Comparison of ENCODE assay signal across 18 cellular contexts in the genomic region with DNA sequence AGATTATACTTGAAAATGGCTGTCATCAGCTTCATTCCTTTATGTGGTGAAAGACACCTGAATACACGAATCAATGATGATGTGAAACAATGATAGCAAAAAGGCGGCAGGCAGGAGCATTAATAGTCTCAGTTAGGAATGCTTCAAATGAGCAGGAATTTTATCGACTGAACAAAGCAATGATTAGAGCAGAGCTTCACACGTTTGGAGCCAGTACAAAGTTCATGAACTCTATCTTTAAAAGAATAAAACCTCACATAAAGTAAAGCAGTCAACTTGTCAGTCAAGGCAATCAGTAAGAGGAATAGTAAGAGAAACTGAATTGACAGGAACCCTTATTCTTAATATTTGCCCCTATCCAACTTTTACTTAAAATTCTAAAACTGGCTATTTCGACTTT.
A peak's percentile ranks its signal among the peaks of the same experiment; 100 is the strongest.
DNase-seq lines count a peak whose midpoint lies in the region; ATAC-seq and TF ChIP-seq lines count a peak whose summit lies in the region.
"Had no signal": no experiment of that assay in that cellular context is flagged by ENCODE, and none has a peak within 500 bp of the region (broad histone marks: within the 10 kb centered on the region; RNA-seq: fewer than 3 reads in every experiment).

No MANE protein-coding gene starts in this region.

- CTCF ChIA-PET in activated CD8-positive, alpha-beta T cell treated with anti-CD3 and anti-CD28 coated beads for 36 hours (lab: Charles Lee): interaction anchor here (0.7 kb wide), 1 partner anchor 84 kb away, joined by 3 read pairs; no protein-coding TSS in a partner anchor
- CTCF ChIA-PET in activated CD8-positive, alpha-beta T cell treated with anti-CD3 and anti-CD28 coated beads, Interleukin-2, amount 10 ng/mL, durations not matched to agents 7 days and 5 days (lab: Charles Lee): interaction anchor here (1.0 to 3.7 kb wide), 5 partner anchors 19 to 209 kb away, joined by 3 to 13 read pairs (median 4); no protein-coding TSS in a partner anchor

- H4K8ac ChIP-seq in mesendoderm (ENCODE audit: low read depth, low read length): no peak overlapping the region

- H3K56ac ChIP-seq in mesendoderm (ENCODE audit: low read length): no peak overlapping the region

- H3K9ac ChIP-seq in colonic mucosa (ENCODE audit: low read depth in 2 of 2, low read length in 2 of 2): peak overlapping the region in 1 of 2 donors; percentile 7
- H3K9ac ChIP-seq in mesendoderm (ENCODE audit: low read length): no peak overlapping the region

- H3K79me1 ChIP-seq in mesendoderm (ENCODE audit: low read length): no peaks in the 10 kb centered on the region

- H3K4me1 Mint-ChIP-seq in activated CD8-positive, alpha-beta T cell treated with anti-CD3 and anti-CD28 coated beads for 36 hours (ENCODE audit: low read depth): peaks cover 60% of the 10 kb centered on the region
- H3K4me1 Mint-ChIP-seq in activated CD8-positive, alpha-beta T cell treated with anti-CD3 and anti-CD28 coated beads, Interleukin-2, amount 10 ng/mL, durations not matched to agents 7 days and 5 days (ENCODE audit: low read depth): peaks cover 75% of the 10 kb centered on the region
- peaks cover 51% of the 10 kb centered on the region for H3K4me1 Mint-ChIP-seq in activated CD4-positive, alpha-beta T cell treated with anti-CD3 and anti-CD28 coated beads, Interleukin-2, amount 10 ng/mL, durations not matched to agents 24 days and 14 days

- no peak for ATAC-seq in activated CD8-positive, alpha-beta T cell treated with anti-CD3 and anti-CD28 coated beads for 36 hours
- ATAC-seq in activated CD8-positive, alpha-beta T cell treated with anti-CD3 and anti-CD28 coated beads, Interleukin-2, amount 10 ng/mL, durations not matched to agents 7 days and 5 days: no peak
- ATAC-seq: activated T-cell treated with anti-CD3 and anti-CD28 coated beads, Interleukin-2, amount 50 U/mL, for 72 hours; stimulated activated effector memory CD8-positive, alpha-beta T cell treated with anti-CD3 and anti-CD28 coated beads, Interleukin-12 subunit alpha, Interleukin-12 subunit beta, amount 100 ng/mL, for 72 hours had no signal

- H3K79me2 ChIP-seq in mesendoderm (ENCODE audit: control insufficient read depth, insufficient read depth, low read length): no peaks in the 10 kb centered on the region

- POLR2A ChIA-PET in activated CD8-positive, alpha-beta T cell treated with anti-CD3 and anti-CD28 coated beads for 36 hours (lab: Charles Lee): interaction anchor here (1.0 to 6.0 kb wide), 3 partner anchors 19 to 78 kb away, joined by 3 to 40 read pairs (median 4); a partner anchor contains a TSS
- POLR2A ChIA-PET in activated CD8-positive, alpha-beta T cell treated with anti-CD3 and anti-CD28 coated beads, Interleukin-2, amount 10 ng/mL, durations not matched to agents 7 days and 5 days (lab: Charles Lee): interaction anchor here (7.3 kb wide), 1 partner anchor 79 kb away, joined by 77 read pairs; a partner anchor contains a TSS

- no peaks in the 10 kb centered on the region for H3K9me3 Mint-ChIP-seq in activated CD8-positive, alpha-beta T cell treated with anti-CD3 and anti-CD28 coated beads for 36 hours
- H3K9me3 Mint-ChIP-seq in activated CD8-positive, alpha-beta T cell treated with anti-CD3 and anti-CD28 coated beads, Interleukin-2, amount 10 ng/mL, durations not matched to agents 7 days and 5 days (ENCODE audit: insufficient read depth): no peaks in the 10 kb centered on the region
- no peaks in the 10 kb centered on the region for H3K9me3 Mint-ChIP-seq in activated CD4-positive, alpha-beta T cell treated with anti-CD3 and anti-CD28 coated beads, Interleukin-2, amount 10 ng/mL, durations not matched to agents 24 days and 14 days
- H3K9me3 Mint-ChIP-seq: activated T-cell treated with anti-CD3 and anti-CD28 coated beads, Interleukin-2, amount 50 U/mL, for 72 hours; stimulated activated effector memory CD8-positive, alpha-beta T cell treated with anti-CD3 and anti-CD28 coated beads, Interleukin-12 subunit alpha, Interleukin-12 subunit beta, amount 100 ng/mL, for 72 hours had no signal

- no peak overlapping the region for H3K18ac ChIP-seq in mesendoderm (ENCODE audit: low read length)

- H3K4me3 ChIP-seq in colonic mucosa: no peak overlapping the region
- no peak overlapping the region for H3K4me3 ChIP-seq in mesendoderm (ENCODE audit: low read length)
- H3K4me3 ChIP-seq: skin epidermis had no signal

- H2AK5ac ChIP-seq in mesendoderm (ENCODE audit: low read length): no peak overlapping the region

- peaks cover 27% of the 10 kb centered on the region for H3K36me3 Mint-ChIP-seq in activated CD8-positive, alpha-beta T cell treated with anti-CD3 and anti-CD28 coated beads for 36 hours (ENCODE audit: low read depth)
- peaks cover 33% of the 10 kb centered on the region for H3K36me3 Mint-ChIP-seq in activated CD8-positive, alpha-beta T cell treated with anti-CD3 and anti-CD28 coated beads, Interleukin-2, amount 10 ng/mL, durations not matched to agents 7 days and 5 days (ENCODE audit: low read depth)
- peaks cover 22% of the 10 kb centered on the region for H3K36me3 Mint-ChIP-seq in activated CD4-positive, alpha-beta T cell treated with anti-CD3 and anti-CD28 coated beads, Interleukin-2, amount 10 ng/mL, durations not matched to agents 24 days and 14 days (ENCODE audit: low read depth)
- H3K36me3 Mint-ChIP-seq: stimulated activated effector memory CD8-positive, alpha-beta T cell treated with anti-CD3 and anti-CD28 coated beads, Interleukin-12 subunit alpha, Interleukin-12 subunit beta, amount 100 ng/mL, for 72 hours had no signal

- no peak overlapping the region for H3K4ac ChIP-seq in mesendoderm (ENCODE audit: low read depth, low read length)

- H3K36me3 ChIP-seq in colonic mucosa (no peaks in the 10 kb centered on the region), mesendoderm (ENCODE audit: control insufficient read depth, insufficient read depth, low read length) (no peaks in the 10 kb centered on the region)

- TF ChIP-seq CTCF in activated CD8-positive, alpha-beta T cell treated with anti-CD3 and anti-CD28 coated beads for 36 hours (IDR thresholded peaks at IDR 0.05): no peak
- no peak for TF ChIP-seq CTCF in colonic mucosa (IDR thresholded peaks at IDR 0.05)

- no peaks in the 10 kb centered on the region for H3K9me3 ChIP-seq in colonic mucosa

- no peak overlapping the region for H4K5ac ChIP-seq in mesendoderm (ENCODE audit: low read length)

- DNase-seq in activated CD8-positive, alpha-beta T cell treated with anti-CD3 and anti-CD28 coated beads for 36 hours: no peak
- no peak for DNase-seq in activated CD8-positive, alpha-beta T cell treated with anti-CD3 and anti-CD28 coated beads, Interleukin-2, amount 10 ng/mL, durations not matched to agents 7 days and 5 days
- DNase-seq in colonic mucosa (no peak), mesendoderm (peak; percentile 52), substantia nigra (lab: John Stamatoyannopoulos, UW) (no peak), SIG-M5 treated with dmso at 0.1 percent for 504 hours (lab: John Stamatoyannopoulos, UW; ENCODE audit: unreplicated experiment) (no peak)
- DNase-seq in activated CD4-positive, alpha-beta T cell treated with anti-CD3 and anti-CD28 coated beads, Interleukin-2, amount 10 ng/mL, durations not matched to agents 24 days and 14 days: no peak
- no peak for DNase-seq in activated naive CD4-positive, alpha-beta T cell (lab: John Stamatoyannopoulos, UW)
- DNase-seq: activated CD4-positive, alpha-beta T cell treated with anti-CD3 and anti-CD28 coated beads, Interleukin-2, amount 50 U/mL, for 48 hours; activated T-cell treated with anti-CD3 and anti-CD28 coated beads, Interleukin-2, amount 50 U/mL, for 72 hours; C1 segment of cervical spinal cord; DMS79; foreskin fibroblast; NCI-H1105 had no signal

- no peak overlapping the region for H3K23ac ChIP-seq in mesendoderm (ENCODE audit: low read length)

- no peak overlapping the region for H3K4me2 ChIP-seq in mesendoderm (ENCODE audit: low read length)

- H3K27me3 Mint-ChIP-seq in activated CD8-positive, alpha-beta T cell treated with anti-CD3 and anti-CD28 coated beads for 36 hours: no peaks in the 10 kb centered on the region
- no peaks in the 10 kb centered on the region for H3K27me3 Mint-ChIP-seq in activated CD8-positive, alpha-beta T cell treated with anti-CD3 and anti-CD28 coated beads, Interleukin-2, amount 10 ng/mL, durations not matched to agents 7 days and 5 days (ENCODE audit: low read depth)
- H3K27me3 Mint-ChIP-seq in activated CD4-positive, alpha-beta T cell treated with anti-CD3 and anti-CD28 coated beads, Interleukin-2, amount 10 ng/mL, durations not matched to agents 24 days and 14 days: no peaks in the 10 kb centered on the region

- no peak overlapping the region for H3K4me3 Mint-ChIP-seq in activated CD8-positive, alpha-beta T cell treated with anti-CD3 and anti-CD28 coated beads for 36 hours
- H3K4me3 Mint-ChIP-seq in activated CD8-positive, alpha-beta T cell treated with anti-CD3 and anti-CD28 coated beads, Interleukin-2, amount 10 ng/mL, durations not matched to agents 7 days and 5 days: no peak overlapping the region
- no peak overlapping the region for H3K4me3 Mint-ChIP-seq in activated CD4-positive, alpha-beta T cell treated with anti-CD3 and anti-CD28 coated beads, Interleukin-2, amount 10 ng/mL, durations not matched to agents 24 days and 14 days
- H3K4me3 Mint-ChIP-seq: stimulated activated effector memory CD8-positive, alpha-beta T cell treated with anti-CD3 and anti-CD28 coated beads, Interleukin-12 subunit alpha, Interleukin-12 subunit beta, amount 100 ng/mL, for 72 hours had no signal

- H3K27ac ChIP-seq in colonic mucosa (peak overlapping the region; percentile 58), mesendoderm (ENCODE audit: low read depth, low read length) (no peak overlapping the region), substantia nigra (ENCODE audit: low read depth, low read length, poor library complexity, severe bottlenecking) (peak overlapping the region; percentile 83)
- H3K27ac ChIP-seq: 22Rv1, RWPE1 had no signal

- H3K4me1 ChIP-seq in colonic mucosa: peaks cover 6% of the 10 kb centered on the region
- peaks cover 5% of the 10 kb centered on the region for H3K4me1 ChIP-seq in mesendoderm (ENCODE audit: control insufficient read depth, low read depth, low read length)

- H2BK120ac ChIP-seq in mesendoderm (ENCODE audit: low read depth, low read length): no peak overlapping the region

- intact Hi-C loops in activated CD8-positive, alpha-beta T cell treated with anti-CD3 and anti-CD28 coated beads for 36 hours (cut with micrococcal nuclease): no loop called here
- intact Hi-C loops in colonic mucosa (cut with DNase I): no loop called here
- intact Hi-C loops in activated CD4-positive, alpha-beta T cell treated with anti-CD3 and anti-CD28 coated beads, Interleukin-2, amount 10 ng/mL, durations not matched to agents 24 days and 14 days (cut with micrococcal nuclease): no loop called here

- no peaks in the 10 kb centered on the region for H3K27me3 ChIP-seq in colonic mucosa
- no peaks in the 10 kb centered on the region for H3K27me3 ChIP-seq in mesendoderm (ENCODE audit: insufficient read depth, low read length, poor library complexity)

- WGBS in mesendoderm (ENCODE audit: extremely low coverage, insufficient coverage, low lambda C conversion rate): no CpG with 5 or more reads among the region's 5 CpGs

- no peak overlapping the region for H2BK5ac ChIP-seq in mesendoderm (ENCODE audit: low read length)

- no peak overlapping the region for H2BK15ac ChIP-seq in mesendoderm (replicated peaks; ENCODE audit: low read depth)

- peak overlapping the region; percentile 96 for H3K27ac Mint-ChIP-seq in activated CD8-positive, alpha-beta T cell treated with anti-CD3 and anti-CD28 coated beads for 36 hours
- no peak overlapping the region for H3K27ac Mint-ChIP-seq in activated CD8-positive, alpha-beta T cell treated with anti-CD3 and anti-CD28 coated beads, Interleukin-2, amount 10 ng/mL, durations not matched to agents 7 days and 5 days
- no peak overlapping the region for H3K27ac Mint-ChIP-seq in activated CD4-positive, alpha-beta T cell treated with anti-CD3 and anti-CD28 coated beads, Interleukin-2, amount 10 ng/mL, durations not matched to agents 24 days and 14 days
